Comparison of ENCODE assay signal across 8 cellular contexts in the genomic region with DNA sequence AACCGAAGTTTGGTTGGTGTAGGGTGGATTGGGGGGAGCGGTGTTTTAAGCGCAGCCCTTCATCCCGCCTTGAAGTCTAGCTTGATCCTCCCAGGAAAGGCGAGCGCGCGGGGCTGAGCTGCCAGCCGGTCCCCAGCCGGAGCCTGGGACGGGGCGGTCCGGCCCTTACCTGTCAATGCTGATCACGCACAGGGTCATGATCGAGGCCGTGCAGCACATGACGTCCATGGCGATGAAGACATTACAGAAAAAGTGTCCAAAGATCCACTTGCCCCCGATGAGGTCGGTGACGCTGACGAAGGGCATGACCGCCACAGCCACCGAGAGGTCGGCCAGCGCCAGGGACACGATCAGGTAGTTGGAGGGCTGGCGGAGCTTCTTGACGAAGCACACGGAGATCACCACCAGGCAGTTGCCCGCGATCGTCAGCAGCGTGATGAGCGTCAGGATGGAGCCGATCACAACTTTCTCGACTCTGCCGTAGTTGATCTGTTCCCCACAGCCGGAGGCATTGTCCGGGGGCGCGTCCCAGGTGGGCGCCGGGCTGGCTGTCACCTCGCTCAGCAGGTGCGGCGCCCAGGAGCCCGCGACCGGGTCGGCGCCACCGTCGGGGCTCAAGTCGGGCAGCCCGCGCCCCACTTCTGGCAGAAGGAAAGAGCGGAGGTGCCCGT. TPM values are rescaled to one million over a fixed set of nuclear protein-coding genes. Genes with fewer than 3 reads are reported as not detected.
DNase-seq lines count a peak whose midpoint lies in the region; ATAC-seq and TF ChIP-seq lines count a peak whose summit lies in the region.

No MANE protein-coding gene starts in this region.

- CTCF ChIA-PET in CD4-positive, alpha-beta T cell (lab: Charles Lee): interaction anchor here (1.7 kb wide), 1 partner anchor 9 kb away, joined by 6 read pairs; no protein-coding TSS in a partner anchor

- no peak for TF ChIP-seq CTCF in CD4-positive, alpha-beta T cell (IDR thresholded peaks at IDR 0.05)
- TF ChIP-seq CTCF in spleen (IDR thresholded peaks at IDR 0.05 in 8 of 11, conservative IDR thresholded peaks at IDR 0.05 in 3 of 11): no peak

- ATAC-seq in CD4-positive, alpha-beta T cell (ENCODE audit: poor library complexity): peak; percentile 43
- ATAC-seq in HG02571 (IDR thresholded peaks at IDR 0.05; ENCODE audit: unreplicated experiment) (peak; percentile 6), HG02678 (IDR thresholded peaks at IDR 0.05; ENCODE audit: unreplicated experiment) (no peak), HG03571 (IDR thresholded peaks at IDR 0.05; ENCODE audit: unreplicated experiment) (no peak)

- DNase-seq in CD4-positive, alpha-beta T cell: peak in 1 of 10 experiments; percentile 7
- peak; percentile 17 for DNase-seq in activated CD8-positive, alpha-beta memory T cell treated with anti-CD3 and anti-CD28 coated beads, Interleukin-2, amount 50 U/mL, for 4 hours
- DNase-seq in iPS DF 6.9 (ENCODE audit: low read depth, low spot score) (no peak), spleen (peak; percentile 75), NCI-H187 treated with DMSO at 0.1 percent for 48 hours (lab: John Stamatoyannopoulos, UW) (no peak)

- no peaks in the 10 kb centered on the region for H3K36me3 ChIP-seq in iPS DF 6.9 (ENCODE audit: control insufficient read depth, insufficient read depth, low read length)
- no peaks in the 10 kb centered on the region for H3K36me3 ChIP-seq in spleen

- H3K27me3 Mint-ChIP-seq in CD4-positive, alpha-beta T cell: peaks cover 84% of the 10 kb centered on the region

- H3K27ac ChIP-seq in CD4-positive, alpha-beta T cell (ENCODE audit: low read depth, low read length): no peak overlapping the region
- H3K27ac ChIP-seq in iPS DF 6.9 (ENCODE audit: low read length) (no peak overlapping the region), spleen (peak overlapping the region in 3 of 8 donors; percentile 68 to 78 (median 71))

- H3K4me1 ChIP-seq in iPS DF 6.9 (ENCODE audit: control insufficient read depth, insufficient read depth, low read length): no peaks in the 10 kb centered on the region
- peaks cover 0 to 29% (median 18%) of the 10 kb centered on the region in 6 donors for H3K4me1 ChIP-seq in spleen

- peaks cover 6% of the 10 kb centered on the region for H3K4me1 Mint-ChIP-seq in CD4-positive, alpha-beta T cell (ENCODE audit: low read depth)

- no CpG with 5 or more reads among the region's 59 CpGs for WGBS in iPS DF 6.9 (ENCODE audit: insufficient coverage, insufficient read length)
- 8 to 46% (median 11%) methylated on average over 16 to 59 of the region's 59 CpGs for WGBS in spleen, 5 donors

- H3K4me3 ChIP-seq in iPS DF 6.9 (ENCODE audit: low read length) (peak overlapping the region; percentile 67), spleen (peak overlapping the region; percentile 62 to 89 (median 64))

- no peaks in the 10 kb centered on the region for H3K9me3 Mint-ChIP-seq in CD4-positive, alpha-beta T cell

- H3K9me3 ChIP-seq in CD4-positive, alpha-beta T cell (ENCODE audit: control insufficient read depth, low read length): no peaks in the 10 kb centered on the region
- H3K9me3 ChIP-seq in iPS DF 6.9 (ENCODE audit: control insufficient read depth, insufficient read depth, low read length): no peaks in the 10 kb centered on the region
- H3K9me3 ChIP-seq in spleen: peaks cover 0 to 2% (median 0%) of the 10 kb centered on the region in 8 donors

- intact Hi-C loops in CD4-positive, alpha-beta T cell (cut with DNase I, micrococcal nuclease): no loop called here
- intact Hi-C loops in spleen (cut with DNase I; ENCODE audit: low total_unique reads): no loop called here

- POLR2A ChIA-PET in CD4-positive, alpha-beta T cell (lab: Charles Lee): interaction anchor here (1.1 kb wide), 1 partner anchor 15 kb away, joined by 3 read pairs; a partner anchor contains a TSS

- H3K27me3 ChIP-seq in CD4-positive, alpha-beta T cell (ENCODE audit: control insufficient read depth, insufficient read depth, low read length): peaks cover 62% of the 10 kb centered on the region
- peaks cover 10% of the 10 kb centered on the region for H3K27me3 ChIP-seq in iPS DF 6.9 (ENCODE audit: control insufficient read depth, insufficient read depth, low read length)
- peaks cover 0 to 68% (median 38%) of the 10 kb centered on the region in 7 donors for H3K27me3 ChIP-seq in spleen (replicated peaks in 1 of 7)

- H3K27ac Mint-ChIP-seq in CD4-positive, alpha-beta T cell: peak overlapping the region; percentile 50

- peak overlapping the region; percentile 88 for H3K4me3 Mint-ChIP-seq in CD4-positive, alpha-beta T cell

- H3K36me3 Mint-ChIP-seq in CD4-positive, alpha-beta T cell (ENCODE audit: low read depth): no peaks in the 10 kb centered on the region

- TF ChIP-seq POLR2A in spleen (IDR thresholded peaks at IDR 0.05): no peak

RNA-seq across cellular contexts. Expression of a gene that starts 0.7 kb away (rescaled TPM):
- under 1 TPM; 0.08 TPM for total RNA-seq in CD4-positive, alpha-beta T cell
- total RNA-seq in spleen: 1 to 10 TPM in 2 of 7 donors, under 1 TPM in 5; 0.26 to 1.1 (median 0.79) TPM
- polyA plus RNA-seq in spleen: under 1 TPM; 0.13 to 0.20 (median 0.14) TPM

RNA-seq across cellular contexts. Expression of a gene that starts 14.7 kb away (rescaled TPM):
- 10 to 100 TPM; 25.3 to 28.5 TPM for total RNA-seq in CD4-positive, alpha-beta T cell
- 10 to 100 TPM; 23.7 to 34.0 (median 29.4) TPM for total RNA-seq in spleen
- polyA plus RNA-seq in spleen: 10 to 100 TPM; 34.1 to 44.9 (median 36.2) TPM

Comparison
In these comparisons a context has a peak if more than half of its experiments do, and no peak if none do; other contexts are left out.
1. ATAC-seq: peak in CD4-positive, alpha-beta T cell (single experiment) and HG02571 (single experiment); none in HG02678 (single experiment) and HG03571 (single experiment).
2. DNase-seq: peak in activated CD8-positive, alpha-beta memory T cell treated with anti-CD3 and anti-CD28 coated beads, Interleukin-2, amount 50 U/mL, for 4 hours (single experiment) and spleen (single experiment); none in iPS DF 6.9 (single experiment) and NCI-H187 treated with DMSO at 0.1 percent for 48 hours (single experiment).